ENCODE assay signal across 9 cellular contexts in the genomic region with DNA sequence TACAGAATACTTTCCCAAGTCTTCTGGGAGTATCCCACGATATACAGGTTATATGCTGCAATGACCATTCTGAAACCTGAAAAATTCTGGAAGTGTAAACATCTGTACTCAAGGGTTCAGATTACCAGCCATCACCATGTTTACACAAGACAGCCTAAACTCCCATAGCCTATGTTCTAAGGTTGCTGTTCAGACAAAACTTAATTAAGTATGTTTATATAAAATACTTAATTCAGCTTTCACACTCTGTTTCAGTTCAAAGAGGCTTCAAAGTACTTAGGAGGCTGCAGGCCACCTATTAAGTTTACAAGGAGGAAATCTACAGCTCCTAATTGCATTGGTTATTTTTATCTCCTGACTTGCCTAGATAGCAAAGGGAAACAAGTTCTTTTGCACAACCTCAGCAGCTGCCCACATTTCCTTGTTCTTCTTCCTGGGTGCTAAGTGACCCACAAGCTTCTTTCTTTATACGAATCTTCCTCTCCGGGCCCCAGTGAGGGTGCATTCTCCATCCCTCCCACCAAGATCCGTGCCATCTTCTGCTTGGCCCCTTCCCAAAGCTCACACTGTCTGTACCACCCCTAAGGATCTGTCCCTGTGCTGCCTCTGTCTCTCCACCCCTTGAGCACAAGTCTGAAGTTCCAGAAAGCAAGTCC. TPM values are rescaled to one million over a fixed set of nuclear protein-coding genes. Genes with fewer than 3 reads are reported as not detected.
A peak's percentile ranks its signal among the peaks of the same experiment; 100 is the strongest.
DNase-seq lines count a peak whose midpoint lies in the region; ATAC-seq and TF ChIP-seq lines count a peak whose summit lies in the region.
"Had no signal": no experiment of that assay in that cellular context is flagged by ENCODE, and none has a peak within 500 bp of the region (broad histone marks: within the 10 kb centered on the region; RNA-seq: fewer than 3 reads in every experiment).

No MANE protein-coding gene starts in this region.

- no peaks in the 10 kb centered on the region for H3K9me3 ChIP-seq in Caco-2
- H3K9me3 ChIP-seq in Karpas-422 (ENCODE audit: low read length): no peaks in the 10 kb centered on the region
- H3K9me3 ChIP-seq: right atrium auricular region had no signal

- H3K4me1 Mint-ChIP-seq in Caco-2 (ENCODE audit: low read depth, unreplicated experiment) (peaks cover 16% of the 10 kb centered on the region), nephron progenitor cell (peaks cover 48% of the 10 kb centered on the region)
- H3K4me1 Mint-ChIP-seq in central memory CD8-positive, alpha-beta T cell: peaks cover 47% of the 10 kb centered on the region

- H3K27ac Mint-ChIP-seq in Caco-2 (ENCODE audit: unreplicated experiment) (peak overlapping the region; percentile 92), nephron progenitor cell (peak overlapping the region; percentile 5)
- H3K27ac Mint-ChIP-seq in central memory CD8-positive, alpha-beta T cell (ENCODE audit: low read depth): peak overlapping the region; percentile 91

- H3K9ac ChIP-seq in Karpas-422 (ENCODE audit: low read length): peak overlapping the region; percentile 97

- H3K36me3 ChIP-seq in Caco-2 (ENCODE audit: control insufficient read depth, insufficient read depth, low read length) (no peaks in the 10 kb centered on the region), Karpas-422 (ENCODE audit: insufficient read depth, low read length) (no peaks in the 10 kb centered on the region)
- H3K36me3 ChIP-seq: right atrium auricular region had no signal

- CTCF ChIA-PET in Caco-2 (lab: Charles Lee): no interaction called here

- H3K4me1 ChIP-seq in Caco-2 (peaks cover 11% of the 10 kb centered on the region), Karpas-422 (ENCODE audit: low read length) (peaks cover 36% of the 10 kb centered on the region)

- ATAC-seq in central memory CD8-positive, alpha-beta T cell (replicated peaks; ENCODE audit: extremely low read depth, poor library complexity, severe bottlenecking): no peak
- ATAC-seq in HG03280 (IDR thresholded peaks at IDR 0.05; ENCODE audit: unreplicated experiment): no peak
- no peak for ATAC-seq in HG03460 (IDR thresholded peaks at IDR 0.05; ENCODE audit: unreplicated experiment)

- TF ChIP-seq CTCF in Caco-2 (IDR thresholded peaks at IDR 0.05; ENCODE audit: insufficient read depth in 1 of 2, low read depth in 1 of 2, low read length in 1 of 2, severe bottlenecking in 1 of 2, unreplicated experiment in 1 of 2): no peak
- TF ChIP-seq CTCF in nephron progenitor cell (IDR thresholded peaks at IDR 0.05): no peak

- H3K79me2 ChIP-seq in Karpas-422 (ENCODE audit: low read length): peaks cover 60% of the 10 kb centered on the region

- intact Hi-C loops in Caco-2 (cut with micrococcal nuclease; ENCODE audit: unreplicated experiment): loop anchor here (5.0 kb wide), 2 partner anchors 42 to 62 kb away; partner anchors contain the start of genes DGKQ and SLC26A1

- H3K4me3 ChIP-seq in Caco-2 (ENCODE audit: low read depth, low read length) (no peak overlapping the region), Karpas-422 (ENCODE audit: low read length) (peak overlapping the region; percentile 75)

- H3K4me3 Mint-ChIP-seq in Caco-2 (ENCODE audit: unreplicated experiment) (peak overlapping the region; percentile 86), nephron progenitor cell (peak overlapping the region; percentile 96)
- peak overlapping the region; percentile 93 for H3K4me3 Mint-ChIP-seq in central memory CD8-positive, alpha-beta T cell

- H3K27me3 ChIP-seq in Caco-2 (replicated peaks; ENCODE audit: control insufficient read depth, insufficient read depth, low read length): no peaks in the 10 kb centered on the region
- no peaks in the 10 kb centered on the region for H3K27me3 ChIP-seq in Karpas-422 (ENCODE audit: low read length)
- H3K27me3 ChIP-seq: right atrium auricular region had no signal

- H3K27me3 Mint-ChIP-seq in Caco-2 (ENCODE audit: insufficient read depth, unreplicated experiment): no peaks in the 10 kb centered on the region
- no peaks in the 10 kb centered on the region for H3K27me3 Mint-ChIP-seq in central memory CD8-positive, alpha-beta T cell
- H3K27me3 Mint-ChIP-seq in nephron progenitor cell (ENCODE audit: low read depth, poor library complexity): peaks cover 16% of the 10 kb centered on the region

- DNase-seq in Caco-2 (no peak), Karpas-422 (no peak), nephron progenitor cell (no peak), AG20443 (ENCODE audit: low spot score) (no peak)
- DNase-seq in central memory CD8-positive, alpha-beta T cell (ENCODE audit: low spot score in 2 of 2): no peak
- no peak for DNase-seq in activated CD8-positive, alpha-beta memory T cell treated with anti-CD3 and anti-CD28 coated beads, Interleukin-2, amount 50 U/mL, for 48 hours

- POLR2A ChIA-PET in Caco-2 (lab: Charles Lee): no interaction called here

- peak overlapping the region; percentile 90 for H3K4me2 ChIP-seq in Karpas-422 (ENCODE audit: low read depth, low read length, poor library complexity, severe bottlenecking)

- H3K9me2 ChIP-seq in Karpas-422 (replicated peaks; ENCODE audit: insufficient read depth, low read length): no peaks in the 10 kb centered on the region

- no peak overlapping the region for H2AFZ ChIP-seq in Karpas-422 (ENCODE audit: low read length)

- H4K20me1 ChIP-seq in Karpas-422 (ENCODE audit: insufficient read depth, low read depth, low read length): peaks cover 44% of the 10 kb centered on the region

- no peaks in the 10 kb centered on the region for H3K9me3 Mint-ChIP-seq in Caco-2 (ENCODE audit: unreplicated experiment)
- no peaks in the 10 kb centered on the region for H3K9me3 Mint-ChIP-seq in central memory CD8-positive, alpha-beta T cell
- H3K9me3 Mint-ChIP-seq in nephron progenitor cell: no peaks in the 10 kb centered on the region

- peak overlapping the region; percentile 32; the same call in 1 of the 2 replicates for H3K27ac ChIP-seq in Karpas-422 (ENCODE audit: low read length)

- BruUV-seq in Caco-2 (replicated peaks; lab: Mats Ljungman, UMichigan): no TSS peak

- peaks cover 21% of the 10 kb centered on the region for H3K36me3 Mint-ChIP-seq in Caco-2 (ENCODE audit: insufficient read depth, unreplicated experiment)
- H3K36me3 Mint-ChIP-seq in central memory CD8-positive, alpha-beta T cell (ENCODE audit: insufficient read depth): peaks cover 27% of the 10 kb centered on the region
- H3K36me3 Mint-ChIP-seq in nephron progenitor cell (ENCODE audit: low read depth): no peaks in the 10 kb centered on the region

RNA-seq across cellular contexts. Expression of gene GAK, which starts 2.0 kb away (rescaled TPM):
- 126 TPM in 2 replicates for total RNA-seq in Caco-2 (2022)
- total RNA-seq in Karpas-422 (2014; rRNA removed; shearing (Covaris generic); ENCODE audit: low replicate concordance): 48.8 and 76.6 TPM in 2 replicates

RNA-seq across cellular contexts. Expression of gene TMEM175, which starts 2.2 kb away (rescaled TPM):
- total RNA-seq in Caco-2 (2022): 22.3 and 30.2 TPM in 2 replicates
- 15.1 and 28.1 TPM in 2 replicates for total RNA-seq in Karpas-422 (2014; rRNA removed; shearing (Covaris generic); ENCODE audit: low replicate concordance)

RNA-seq across cellular contexts. Expression of gene DGKQ, which starts 43.3 kb away (rescaled TPM):
- 13.9 and 14.1 TPM in 2 replicates for total RNA-seq in Caco-2 (2022)
- total RNA-seq in Karpas-422 (2014; rRNA removed; shearing (Covaris generic); ENCODE audit: low replicate concordance): 5.8 and 21.1 TPM in 2 replicates

RNA-seq across cellular contexts. Expression of gene IDUA, which starts 56.7 kb away (rescaled TPM):
- 26.4 and 26.9 TPM in 2 replicates for total RNA-seq in Caco-2 (2022)
- 17.3 and 20.8 TPM in 2 replicates for total RNA-seq in Karpas-422 (2014; rRNA removed; shearing (Covaris generic); ENCODE audit: low replicate concordance)

Comparison
In these comparisons a context has a peak if more than half of its experiments do, and no peak if none do; other contexts are left out.
1. H3K27ac Mint-ChIP-seq: peak in every context shown above with its lines; median percentile 92 in Caco-2; 91 in central memory CD8-positive, alpha-beta T cell; 5 in nephron progenitor cell.